1 cellular context compared by ENCODE assay signal in genomic region chr18:21735452-21736015, GRCh38.
TF ChIP-seq lines count a peak whose summit lies in the region.

No MANE protein-coding gene starts in this region.

TF ChIP-seq in K562, 482 proteins besides CTCF, POLR2A, EP300 and RAD21 (continued from another document):
- no peak for TF ChIP-seq CEBPZ (IDR thresholded peaks at IDR 0.05; ENCODE audit: borderline replicate concordance, low read depth, low read length)
- TF ChIP-seq PCBP1 (IDR thresholded peaks at IDR 0.05; ENCODE audit: low read depth, low read length, poor library complexity, severe bottlenecking): no peak
- no peak for TF ChIP-seq NFE2L1 (tag; IDR thresholded peaks at IDR 0.05; ENCODE audit: borderline replicate concordance, low read depth)
- TF ChIP-seq, protein P1, sequence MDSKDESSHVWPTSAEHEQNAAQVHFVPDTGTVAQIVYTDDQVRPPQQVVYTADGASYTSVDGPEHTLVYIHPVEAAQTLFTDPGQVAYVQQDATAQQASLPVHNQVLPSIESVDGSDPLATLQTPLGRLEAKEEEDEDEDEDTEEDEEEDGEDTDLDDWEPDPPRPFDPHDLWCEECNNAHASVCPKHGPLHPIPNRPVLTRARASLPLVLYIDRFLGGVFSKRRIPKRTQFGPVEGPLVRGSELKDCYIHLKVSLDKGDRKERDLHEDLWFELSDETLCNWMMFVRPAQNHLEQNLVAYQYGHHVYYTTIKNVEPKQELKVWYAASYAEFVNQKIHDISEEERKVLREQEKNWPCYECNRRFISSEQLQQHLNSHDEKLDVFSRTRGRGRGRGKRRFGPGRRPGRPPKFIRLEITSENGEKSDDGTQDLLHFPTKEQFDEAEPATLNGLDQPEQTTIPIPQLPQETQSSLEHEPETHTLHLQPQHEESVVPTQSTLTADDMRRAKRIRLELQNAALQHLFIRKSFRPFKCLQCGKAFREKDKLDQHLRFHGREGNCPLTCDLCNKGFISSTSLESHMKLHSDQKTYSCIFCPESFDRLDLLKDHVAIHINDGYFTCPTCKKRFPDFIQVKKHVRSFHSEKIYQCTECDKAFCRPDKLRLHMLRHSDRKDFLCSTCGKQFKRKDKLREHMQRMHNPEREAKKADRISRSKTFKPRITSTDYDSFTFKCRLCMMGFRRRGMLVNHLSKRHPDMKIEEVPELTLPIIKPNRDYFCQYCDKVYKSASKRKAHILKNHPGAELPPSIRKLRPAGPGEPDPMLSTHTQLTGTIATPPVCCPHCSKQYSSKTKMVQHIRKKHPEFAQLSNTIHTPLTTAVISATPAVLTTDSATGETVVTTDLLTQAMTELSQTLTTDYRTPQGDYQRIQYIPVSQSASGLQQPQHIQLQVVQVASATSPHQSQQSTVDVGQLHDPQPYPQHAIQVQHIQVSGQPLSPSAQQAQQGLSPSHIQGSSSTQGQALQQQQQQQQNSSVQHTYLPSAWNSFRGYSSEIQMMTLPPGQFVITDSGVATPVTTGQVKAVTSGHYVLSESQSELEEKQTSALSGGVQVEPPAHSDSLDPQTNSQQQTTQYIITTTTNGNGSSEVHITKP (IDR thresholded peaks at IDR 0.05; ENCODE audit: partially characterized antibody): peak; percentile 30
- no peak for TF ChIP-seq TFAM (CRISPR knock-in tag; conservative IDR thresholded peaks at IDR 0.05)
- TF ChIP-seq KLF6 (CRISPR knock-in tag; IDR thresholded peaks at IDR 0.05; ENCODE audit: borderline replicate concordance): peak; percentile 59; the same call in 1 of the 2 replicates
- TF ChIP-seq NBN (IDR thresholded peaks at IDR 0.05; ENCODE audit: low read depth): peak; percentile 63; the same call in 1 of the 2 replicates
- no peak for TF ChIP-seq ZNF174 (CRISPR knock-in tag; IDR thresholded peaks at IDR 0.05)
- no peak for TF ChIP-seq ZNF263 (CRISPR knock-in tag; IDR thresholded peaks at IDR 0.05; ENCODE audit: borderline replicate concordance)
- no peak for TF ChIP-seq CAMTA2 (CRISPR knock-in tag; conservative IDR thresholded peaks at IDR 0.05)
- TF ChIP-seq LEF1 (IDR thresholded peaks at IDR 0.05): peak; percentile 90
- 0 out of 2 replicates have a peak, but pooled peaks have one; percentile 54 for TF ChIP-seq SUPT5H (IDR thresholded peaks at IDR 0.05)
- no peak for TF ChIP-seq ZEB2 (IDR thresholded peaks at IDR 0.05)
- TF ChIP-seq ZC3H11A (IDR thresholded peaks at IDR 0.05; ENCODE audit: low read depth, low read length): no peak
- peak; percentile 84 for TF ChIP-seq CREM (IDR thresholded peaks at IDR 0.05; ENCODE audit: low read depth)
- TF ChIP-seq GABPA (tag; conservative IDR thresholded peaks at IDR 0.05; ENCODE audit: low read depth): peak; percentile 77
- TF ChIP-seq TCF3 (CRISPR knock-in tag; IDR thresholded peaks at IDR 0.05): peak; percentile 80
- no peak for TF ChIP-seq SP1 (CRISPR knock-in tag; IDR thresholded peaks at IDR 0.05)
- peak; percentile 84 for TF ChIP-seq RNF2 (IDR thresholded peaks at IDR 0.05)
- TF ChIP-seq ZNF384 (IDR thresholded peaks at IDR 0.05; ENCODE audit: low read depth, low read length): peak; percentile 64; the same call in 1 of the 2 replicates
- 0 out of 2 replicates have a peak, but pooled peaks have one; percentile 26 for TF ChIP-seq ARID4B (CRISPR knock-in tag; IDR thresholded peaks at IDR 0.05)
- TF ChIP-seq NCOA1 (IDR thresholded peaks at IDR 0.05; ENCODE audit: low read depth): peak; percentile 77; the same call in 1 of the 2 replicates
- TF ChIP-seq BCLAF1 (IDR thresholded peaks at IDR 0.05; ENCODE audit: borderline replicate concordance in 1 of 2, control insufficient read depth in 1 of 2, low read depth in 2 of 2, low read length in 1 of 2): no peak
- TF ChIP-seq BCL6 (CRISPR knock-in tag; IDR thresholded peaks at IDR 0.05): no peak
- peak; percentile 29; the same call in 1 of the 2 replicates for TF ChIP-seq ZBTB17 (CRISPR knock-in tag; IDR thresholded peaks at IDR 0.05)
- no peak for TF ChIP-seq RAD51 (IDR thresholded peaks at IDR 0.05; ENCODE audit: borderline replicate concordance, low read depth)
- TF ChIP-seq WHSC1 (IDR thresholded peaks at IDR 0.05; ENCODE audit: low read length): no peak
- TF ChIP-seq FOXJ2 (tag; IDR thresholded peaks at IDR 0.05): 0 out of 2 replicates have a peak, but pooled peaks have one; percentile 58
